In genomic region chr19:43595605-43595998, GRCh38 we compare ENCODE assay signal across 6 cellular contexts. TPM values are rescaled to one million over a fixed set of nuclear protein-coding genes. Genes with fewer than 3 reads are reported as not detected.
DNase-seq lines count a peak whose midpoint lies in the region; ATAC-seq, FAIRE-seq and TF ChIP-seq lines count a peak whose summit lies in the region.

No MANE protein-coding gene starts in this region.

- no peaks in the 10 kb centered on the region for H3K9me3 ChIP-seq in astrocyte (ENCODE audit: insufficient read depth, low read depth, low read length)
- no peaks in the 10 kb centered on the region for H3K9me3 ChIP-seq in naive thymus-derived CD4-positive, alpha-beta T cell (ENCODE audit: control insufficient read depth in 2 of 3, low read length in 3 of 3)

- H3K4me3 Mint-ChIP-seq in activated naive CD4-positive, alpha-beta T cell treated with anti-CD3 and anti-CD28 coated beads for 36 hours: peak overlapping the region; percentile 93
- H3K4me3 Mint-ChIP-seq in astrocyte (ENCODE audit: unreplicated experiment): peak overlapping the region; percentile 100
- H3K4me3 Mint-ChIP-seq in naive thymus-derived CD4-positive, alpha-beta T cell: peak overlapping the region; percentile 84 to 98 (median 95)

- H3K9ac ChIP-seq in astrocyte (ENCODE audit: low read length): peak overlapping the region; percentile 87

- H3K4me1 ChIP-seq in astrocyte (ENCODE audit: insufficient read depth, low read length): peaks cover 28% of the 10 kb centered on the region
- H3K4me1 ChIP-seq in naive thymus-derived CD4-positive, alpha-beta T cell (ENCODE audit: control insufficient read depth in 2 of 2, insufficient read depth in 2 of 2, low read length in 2 of 2): peaks cover 16 to 28% of the 10 kb centered on the region in 2 donors

- H3K36me3 Mint-ChIP-seq in activated naive CD4-positive, alpha-beta T cell treated with anti-CD3 and anti-CD28 coated beads for 36 hours (ENCODE audit: low read depth): peaks cover 14% of the 10 kb centered on the region
- peaks cover 5% of the 10 kb centered on the region for H3K36me3 Mint-ChIP-seq in astrocyte (ENCODE audit: low read depth, unreplicated experiment)
- H3K36me3 Mint-ChIP-seq in naive thymus-derived CD4-positive, alpha-beta T cell: peaks cover 0 to 14% (median 6%) of the 10 kb centered on the region in 5 donors

- H2AFZ ChIP-seq in astrocyte (ENCODE audit: low read depth, low read length): peak overlapping the region; percentile 31

- no peak for TF ChIP-seq CTCF in astrocyte (IDR thresholded peaks at IDR 0.05; ENCODE audit: insufficient read depth, low read depth, low read length)

- H3K27ac ChIP-seq in astrocyte (ENCODE audit: low read depth, low read length): peak overlapping the region; percentile 99
- peak overlapping the region; percentile 95 for H3K27ac ChIP-seq in naive thymus-derived CD4-positive, alpha-beta T cell (ENCODE audit: low read depth, low read length)

- peaks cover 75% of the 10 kb centered on the region for H3K79me2 ChIP-seq in astrocyte (ENCODE audit: insufficient read depth, low read length)

- peak overlapping the region; percentile 85 for H3K4me3 ChIP-seq in astrocyte (ENCODE audit: insufficient read depth, low read depth, low read length)
- H3K4me3 ChIP-seq in naive thymus-derived CD4-positive, alpha-beta T cell (ENCODE audit: low read length): peak overlapping the region; percentile 81

- CTCF ChIA-PET in activated naive CD4-positive, alpha-beta T cell treated with anti-CD3 and anti-CD28 coated beads for 36 hours (lab: Charles Lee): interaction anchor here (0.7 to 5.8 kb wide), 11 partner anchors 9 to 214 kb away, joined by 3 to 95 read pairs (median 9); no protein-coding TSS in a partner anchor
- CTCF ChIA-PET in naive thymus-derived CD4-positive, alpha-beta T cell (lab: Charles Lee): interaction anchor here (0.6 to 5.5 kb wide), 13 partner anchors 11 to 214 kb away, joined by 3 to 122 read pairs (median 8); partner anchors contain the start of genes PINLYP and XRCC1

- no peaks in the 10 kb centered on the region for H3K27me3 Mint-ChIP-seq in activated naive CD4-positive, alpha-beta T cell treated with anti-CD3 and anti-CD28 coated beads for 36 hours (ENCODE audit: low read depth)
- H3K27me3 Mint-ChIP-seq in astrocyte (ENCODE audit: low read depth, unreplicated experiment): no peaks in the 10 kb centered on the region
- peaks cover 0 to 4% (median 0%) of the 10 kb centered on the region in 5 donors for H3K27me3 Mint-ChIP-seq in naive thymus-derived CD4-positive, alpha-beta T cell

- H4K20me1 ChIP-seq in astrocyte (ENCODE audit: insufficient read depth, low read length): peaks cover 27% of the 10 kb centered on the region

- POLR2A ChIA-PET in naive thymus-derived CD4-positive, alpha-beta T cell (lab: Charles Lee): interaction anchor here (0.6 to 5.0 kb wide), 14 partner anchors 9 to 156 kb away, joined by 3 to 51 read pairs (median 5); partner anchors contain the start of genes PHLDB3, PINLYP, XRCC1 and ZNF575

- no peak for ATAC-seq in naive thymus-derived CD4-positive, alpha-beta T cell
- ATAC-seq in HG03469 (IDR thresholded peaks at IDR 0.05; ENCODE audit: unreplicated experiment): no peak

- no peak for FAIRE-seq in astrocyte (lab: Jason Lieb, UNC)

- DNase-seq in activated naive CD4-positive, alpha-beta T cell treated with anti-CD3 and anti-CD28 coated beads for 36 hours: no peak
- DNase-seq in activated naive CD4-positive, alpha-beta T cell (lab: John Stamatoyannopoulos, UW): no peak
- no peak for DNase-seq in astrocyte (ENCODE audit: low read depth)
- DNase-seq in naive thymus-derived CD4-positive, alpha-beta T cell: peak in 1 of 9 donors; percentile 35
- DNase-seq in inferior parietal cortex (ENCODE audit: extremely low spot score): no peak

- H3K9me3 Mint-ChIP-seq in activated naive CD4-positive, alpha-beta T cell treated with anti-CD3 and anti-CD28 coated beads for 36 hours: no peaks in the 10 kb centered on the region
- H3K9me3 Mint-ChIP-seq in astrocyte (ENCODE audit: unreplicated experiment): no peaks in the 10 kb centered on the region
- peaks cover 0 to 5% (median 0%) of the 10 kb centered on the region in 11 donors for H3K9me3 Mint-ChIP-seq in naive thymus-derived CD4-positive, alpha-beta T cell

- peak overlapping the region; percentile 90 for H3K4me2 ChIP-seq in astrocyte (ENCODE audit: low read length)

- H3K27ac Mint-ChIP-seq in activated naive CD4-positive, alpha-beta T cell treated with anti-CD3 and anti-CD28 coated beads for 36 hours: peak overlapping the region; percentile 97
- peak overlapping the region; percentile 100 for H3K27ac Mint-ChIP-seq in astrocyte (ENCODE audit: unreplicated experiment)
- H3K27ac Mint-ChIP-seq in naive thymus-derived CD4-positive, alpha-beta T cell: peak overlapping the region; percentile 98 to 100 (median 100)

- H3K36me3 ChIP-seq in astrocyte (ENCODE audit: insufficient read depth, low read length): peaks cover 3% of the 10 kb centered on the region
- peaks cover 4 to 42% (median 6%) of the 10 kb centered on the region in 3 experiments for H3K36me3 ChIP-seq in naive thymus-derived CD4-positive, alpha-beta T cell (ENCODE audit: control insufficient read depth in 2 of 3, insufficient read depth in 3 of 3, low read length in 3 of 3)

- intact Hi-C loops in activated naive CD4-positive, alpha-beta T cell treated with anti-CD3 and anti-CD28 coated beads for 36 hours (cut with micrococcal nuclease): no loop called here
- intact Hi-C loops in naive thymus-derived CD4-positive, alpha-beta T cell (cut with micrococcal nuclease): loop anchor here in 1 of 2 donors (5.0 kb wide), 1 partner anchor 133 kb away; no protein-coding TSS in a partner anchor

- peaks cover 29% of the 10 kb centered on the region for H3K4me1 Mint-ChIP-seq in activated naive CD4-positive, alpha-beta T cell treated with anti-CD3 and anti-CD28 coated beads for 36 hours (ENCODE audit: low read depth)
- peaks cover 20% of the 10 kb centered on the region for H3K4me1 Mint-ChIP-seq in astrocyte (ENCODE audit: low read depth, unreplicated experiment)
- peaks cover 27 to 51% (median 41%) of the 10 kb centered on the region in 7 donors for H3K4me1 Mint-ChIP-seq in naive thymus-derived CD4-positive, alpha-beta T cell

- H3K27me3 ChIP-seq in astrocyte (ENCODE audit: insufficient read depth, low read length): no peaks in the 10 kb centered on the region
- H3K27me3 ChIP-seq in naive thymus-derived CD4-positive, alpha-beta T cell (ENCODE audit: control insufficient read depth in 2 of 2, insufficient read depth in 2 of 2, low read length in 2 of 2): no peaks in the 10 kb centered on the region

RNA-seq across cellular contexts. Expression of gene IRGQ, which starts 0.3 kb away (rescaled TPM):
- 10 to 100 TPM; 17.2 to 18.7 TPM for total RNA-seq in activated naive CD4-positive, alpha-beta T cell treated with anti-CD3 and anti-CD28 coated beads for 36 hours
- total RNA-seq in astrocyte: 49.8 and 60.7 TPM in 2 replicates
- total RNA-seq in naive thymus-derived CD4-positive, alpha-beta T cell: 10 to 100 TPM; 13.5 to 43.8 (median 18.9) TPM
- 1 to 10 TPM in 1 of 2 donors, under 1 TPM in 1; 0.32 to 1.1 TPM for polyA plus RNA-seq in naive thymus-derived CD4-positive, alpha-beta T cell

RNA-seq across cellular contexts. Expression of gene ZNF576, which starts 0.8 kb away (rescaled TPM):
- 10 to 100 TPM; 11.6 to 11.7 TPM for total RNA-seq in activated naive CD4-positive, alpha-beta T cell treated with anti-CD3 and anti-CD28 coated beads for 36 hours
- total RNA-seq in astrocyte: 13.8 and 14.5 TPM in 2 replicates
- total RNA-seq in naive thymus-derived CD4-positive, alpha-beta T cell: 10 to 100 TPM in 4 of 5 experiments, 1 to 10 TPM in 1; 9.4 to 20.6 (median 19.5) TPM
- polyA plus RNA-seq in naive thymus-derived CD4-positive, alpha-beta T cell: 10 to 100 TPM in 1 of 2 donors, 1 to 10 TPM in 1; 8.6 to 15.7 TPM

RNA-seq across cellular contexts. Expression of gene SRRM5, which starts 16.3 kb away (rescaled TPM):
- under 1 TPM; 0.21 to 0.27 TPM for total RNA-seq in activated naive CD4-positive, alpha-beta T cell treated with anti-CD3 and anti-CD28 coated beads for 36 hours
- 0.23 TPM in 1 of 2 replicates, not detected in the other for total RNA-seq in astrocyte
- total RNA-seq in naive thymus-derived CD4-positive, alpha-beta T cell: 1 to 10 TPM in 3 of 5 experiments, under 1 TPM in 2; 0.56 to 1.7 (median 1.1) TPM
- polyA plus RNA-seq in naive thymus-derived CD4-positive, alpha-beta T cell: 1 to 10 TPM in 1 of 2 donors, under 1 TPM in 1; 0.97 to 1.3 TPM

RNA-seq across cellular contexts. Expression of gene PINLYP, which starts 20.0 kb away (rescaled TPM):
- total RNA-seq in activated naive CD4-positive, alpha-beta T cell treated with anti-CD3 and anti-CD28 coated beads for 36 hours: 1 to 10 TPM; 3.2 to 3.8 TPM
- total RNA-seq in astrocyte: 0.30 and 0.96 TPM in 2 replicates
- 1 to 10 TPM in 2 of 5 experiments, under 1 TPM in 3; 0.27 to 5.8 (median 0.59) TPM for total RNA-seq in naive thymus-derived CD4-positive, alpha-beta T cell
- under 1 TPM in 1 of 2 donors, not detected in 1; 0.49 TPM for polyA plus RNA-seq in naive thymus-derived CD4-positive, alpha-beta T cell

RNA-seq across cellular contexts. Expression of gene XRCC1, which starts 20.3 kb away (rescaled TPM):
- total RNA-seq in activated naive CD4-positive, alpha-beta T cell treated with anti-CD3 and anti-CD28 coated beads for 36 hours: 10 to 100 TPM; 33.7 to 34.5 TPM
- 14.6 and 14.7 TPM in 2 replicates for total RNA-seq in astrocyte
- 10 to 100 TPM; 32.0 to 36.1 (median 35.4) TPM for total RNA-seq in naive thymus-derived CD4-positive, alpha-beta T cell
- 10 to 100 TPM; 27.2 to 34.8 TPM for polyA plus RNA-seq in naive thymus-derived CD4-positive, alpha-beta T cell
